ENCODE assay signal across 8 cellular contexts in genomic region chr10:103916901-103917300, GRCh38. TPM values are rescaled to one million over a fixed set of nuclear protein-coding genes. Genes with fewer than 3 reads are reported as not detected.
DNase-seq lines count a peak whose midpoint lies in the region; ATAC-seq and TF ChIP-seq lines count a peak whose summit lies in the region.

No MANE protein-coding gene starts in this region.

- peaks cover 0 to 31% of the 10 kb centered on the region in 2 donors for H3K4me1 ChIP-seq in right atrium auricular region
- H3K4me1 ChIP-seq in mononuclear cell (ENCODE audit: insufficient read depth, low read length) = peaks cover 70% of the 10 kb centered on the region

- in situ Hi-C loops in brain microvascular endothelial cell (cut with HindIII; ENCODE audit: low pct_ligation_motif_present, low sequenced_read_pairs) = no loop called here

- no peaks in the 10 kb centered on the region for H3K36me3 ChIP-seq in right atrium auricular region
- H3K36me3 ChIP-seq in brain microvascular endothelial cell (replicated peaks) = no peaks in the 10 kb centered on the region

- H3K27ac ChIP-seq in right atrium auricular region (peak overlapping the region in 1 of 2 donors; percentile 89), brain microvascular endothelial cell (no peak overlapping the region)

- intact Hi-C loops in left ventricle myocardium superior (cut with micrococcal nuclease) = no loop called here

- H3K4me3 ChIP-seq in right atrium auricular region (peak overlapping the region; percentile 46 to 63), brain microvascular endothelial cell (ENCODE audit: low read depth, low read length) (peak overlapping the region; percentile 79), mononuclear cell (ENCODE audit: low read length) (peak overlapping the region; percentile 94)

- no peak for TF ChIP-seq CTCF in right atrium auricular region (IDR thresholded peaks at IDR 0.05)
- no peak for TF ChIP-seq CTCF in brain microvascular endothelial cell (IDR thresholded peaks at IDR 0.05; ENCODE audit: low read depth, low read length, missing control alignments)

- no peaks in the 10 kb centered on the region for H3K27me3 ChIP-seq in right atrium auricular region
- no peaks in the 10 kb centered on the region for H3K27me3 ChIP-seq in brain microvascular endothelial cell (replicated peaks)
- H3K27me3 ChIP-seq in mononuclear cell (ENCODE audit: insufficient read depth, low read length) = no peaks in the 10 kb centered on the region

- no peak for DNase-seq in right atrium auricular region (ENCODE audit: low spot score)
- DNase-seq in left ventricle myocardium superior = no peak
- no peak for DNase-seq in brain microvascular endothelial cell
- DNase-seq in NCI-H128 (lab: John Stamatoyannopoulos, UW; ENCODE audit: unreplicated experiment) = no peak
- DNase-seq in hepatic stellate cell (ENCODE audit: low spot score) = no peak
- DNase-seq in NOMO-1 treated with DMSO at 0.1 percent for 48 hours (lab: John Stamatoyannopoulos, UW; ENCODE audit: unreplicated experiment) = no peak

- H3K9me3 ChIP-seq in right atrium auricular region (no peaks in the 10 kb centered on the region), mononuclear cell (ENCODE audit: low read depth, low read length) (no peaks in the 10 kb centered on the region)

- ATAC-seq in left ventricle myocardium superior = no peak
- no peak for ATAC-seq in HG03442 (IDR thresholded peaks at IDR 0.05; ENCODE audit: unreplicated experiment)

RNA-seq across cellular contexts. Expression of gene STN1, which starts 1.1 kb away (rescaled TPM):
- total RNA-seq in right atrium auricular region (10 to 100 TPM; 26.8 to 35.3 TPM), left ventricle myocardium superior (33.2 TPM), mononuclear cell (28.7 TPM)

RNA-seq across cellular contexts. Expression of gene SLK, which starts 50.0 kb away (rescaled TPM):
- 10 to 100 TPM; 42.4 to 57.3 TPM for total RNA-seq in right atrium auricular region
- total RNA-seq in left ventricle myocardium superior = 31.0 TPM
- total RNA-seq in mononuclear cell = 75.2 TPM
